ENCODE assay signal across 8 cellular contexts in genomic region chr7:32891800-32892520, GRCh38. TPM values are rescaled to one million over a fixed set of nuclear protein-coding genes. Genes with fewer than 3 reads are reported as not detected.
DNase-seq lines count a peak whose midpoint lies in the region; ATAC-seq, FAIRE-seq and TF ChIP-seq lines count a peak whose summit lies in the region.

No MANE protein-coding gene starts in this region.

- peak overlapping the region; percentile 100 for H3K27ac Mint-ChIP-seq in nephron progenitor cell
- peak overlapping the region; percentile 99 to 100 for H3K27ac Mint-ChIP-seq in stimulated activated naive CD8-positive, alpha-beta T cell treated with anti-CD3 and anti-CD28 coated beads, Interleukin-15, amount 100 ng/mL, for 72 hours

- DNase-seq in ELF-1 (ENCODE audit: low read depth, low spot score) (peak; percentile 94), H54 (ENCODE audit: insufficient read length, low spot score) (peak; percentile 93), LoVo (ENCODE audit: low spot score) (peak; percentile 98), RWPE1 (ENCODE audit: low spot score) (peak; percentile 92), fibroblast of the aortic adventitia (ENCODE audit: low read depth) (peak; percentile 94), nephron progenitor cell (peak; percentile 97)
- DNase-seq in activated effector memory CD4-positive, alpha-beta T cell treated with Interleukin-2 at 50 U/mL for 16 hours = peak; percentile 95
- peak; percentile 97 to 99 for DNase-seq in stimulated activated naive CD8-positive, alpha-beta T cell treated with anti-CD3 and anti-CD28 coated beads, Interleukin-15, amount 100 ng/mL, for 72 hours

- H3K36me3 Mint-ChIP-seq in nephron progenitor cell (ENCODE audit: low read depth) = no peaks in the 10 kb centered on the region

- peak overlapping the region; percentile 99 for H3K27ac ChIP-seq in RWPE1

- peak; percentile 74 for TF ChIP-seq POLR2A in H54 (IDR thresholded peaks at IDR 0.05; ENCODE audit: low read depth, low read length)

- POLR2A ChIA-PET in RWPE1 (lab: Yijun Ruan, JAX; ENCODE audit: low non-redundant PET) = interaction anchor here (0.6 kb wide), 1 partner anchor 889 kb away, joined by 6 read pairs; no protein-coding TSS in a partner anchor

- CTCF ChIA-PET in RWPE1 (lab: Yijun Ruan, JAX) = no interaction called here

- TF ChIP-seq CTCF in RWPE1 (conservative IDR thresholded peaks at IDR 0.05; ENCODE audit: low read depth) (no peak), fibroblast of the aortic adventitia (IDR thresholded peaks at IDR 0.05; ENCODE audit: insufficient read depth, low read length) (no peak), nephron progenitor cell (IDR thresholded peaks at IDR 0.05) (no peak)

- peak; percentile 75 for ATAC-seq in stimulated activated naive CD8-positive, alpha-beta T cell treated with anti-CD3 and anti-CD28 coated beads, Interleukin-15, amount 100 ng/mL, for 72 hours

- H3K4me1 Mint-ChIP-seq in nephron progenitor cell = peaks cover 58% of the 10 kb centered on the region
- H3K4me1 Mint-ChIP-seq in stimulated activated naive CD8-positive, alpha-beta T cell treated with anti-CD3 and anti-CD28 coated beads, Interleukin-15, amount 100 ng/mL, for 72 hours = peaks cover 46% of the 10 kb centered on the region

- peak; percentile 45 for FAIRE-seq in H54 (lab: Jason Lieb, UNC)

- H3K27me3 Mint-ChIP-seq in nephron progenitor cell (ENCODE audit: low read depth, poor library complexity) = no peaks in the 10 kb centered on the region
- H3K27me3 Mint-ChIP-seq in stimulated activated naive CD8-positive, alpha-beta T cell treated with anti-CD3 and anti-CD28 coated beads, Interleukin-15, amount 100 ng/mL, for 72 hours = no peaks in the 10 kb centered on the region

- no peaks in the 10 kb centered on the region for H3K9me3 Mint-ChIP-seq in nephron progenitor cell
- H3K9me3 Mint-ChIP-seq in stimulated activated naive CD8-positive, alpha-beta T cell treated with anti-CD3 and anti-CD28 coated beads, Interleukin-15, amount 100 ng/mL, for 72 hours = no peaks in the 10 kb centered on the region

- H3K4me3 ChIP-seq in fibroblast of the aortic adventitia (ENCODE audit: low read depth, low read length) = peak overlapping the region; percentile 81

- H3K4me3 Mint-ChIP-seq in nephron progenitor cell = peak overlapping the region; percentile 88
- peak overlapping the region; percentile 97 to 98 for H3K4me3 Mint-ChIP-seq in stimulated activated naive CD8-positive, alpha-beta T cell treated with anti-CD3 and anti-CD28 coated beads, Interleukin-15, amount 100 ng/mL, for 72 hours

RNA-seq across cellular contexts. Expression of gene KBTBD2, which starts 0.4 kb away (rescaled TPM):
- total RNA-seq in fibroblast of the aortic adventitia (ENCODE audit: low replicate concordance) = 18.2 and 35.9 TPM in 2 replicates

Comparison
In these comparisons a context has a peak if more than half of its experiments do, and no peak if none do; other contexts are left out.
1. Peak in every context shown above with its lines: DNase-seq, ATAC-seq, H3K4me3 ChIP-seq and H3K27ac ChIP-seq.